In genomic region chr2:201964011-201964410, GRCh38 we compare ENCODE assay signal across 20 cellular contexts.
A peak's percentile ranks its signal among the peaks of the same experiment; 100 is the strongest.
DNase-seq lines count a peak whose midpoint lies in the region; ATAC-seq, FAIRE-seq and TF ChIP-seq lines count a peak whose summit lies in the region.
"Had no signal": no experiment of that assay in that cellular context is flagged by ENCODE, and none has a peak within 500 bp of the region (broad histone marks: within the 10 kb centered on the region; RNA-seq: fewer than 3 reads in every experiment).

No MANE protein-coding gene starts in this region.

- POLR2A ChIA-PET in activated CD4-positive, alpha-beta T cell treated with anti-CD3 and anti-CD28 coated beads for 36 hours (lab: Charles Lee) = no interaction called here
- POLR2A ChIA-PET in CD4-positive, alpha-beta memory T cell (lab: Charles Lee; ENCODE audit: partially characterized antibody) = no interaction called here

- no peak for TF ChIP-seq CTCF in neural crest cell (conservative IDR thresholded peaks at IDR 0.05)

- intact Hi-C loops in activated CD4-positive, alpha-beta T cell treated with anti-CD3 and anti-CD28 coated beads for 36 hours (cut with DNase I, micrococcal nuclease) = no loop called here
- intact Hi-C loops in activated CD4-positive, alpha-beta T cell treated with anti-CD3 and anti-CD28 coated beads, Interleukin-2, amount 10 ng/mL, durations not matched to agents 24 days and 14 days (cut with micrococcal nuclease) = no loop called here
- intact Hi-C loops in CD4-positive, alpha-beta memory T cell (cut with micrococcal nuclease) = no loop called here

- H3K9me3 ChIP-seq in CD4-positive, alpha-beta memory T cell (ENCODE audit: control insufficient read depth in 1 of 2, low read length in 2 of 2) = no peaks in the 10 kb centered on the region

- no peaks in the 10 kb centered on the region for H3K27me3 Mint-ChIP-seq in activated CD4-positive, alpha-beta T cell treated with anti-CD3 and anti-CD28 coated beads for 36 hours
- peaks cover 4% of the 10 kb centered on the region for H3K27me3 Mint-ChIP-seq in activated CD4-positive, alpha-beta T cell treated with anti-CD3 and anti-CD28 coated beads, Interleukin-2, amount 10 ng/mL, durations not matched to agents 24 days and 14 days
- peaks cover 1 to 2% of the 10 kb centered on the region in 2 donors for H3K27me3 Mint-ChIP-seq in CD4-positive, alpha-beta memory T cell
- H3K27me3 Mint-ChIP-seq in activated T-helper 17 cell treated with anti-CD3 and anti-CD28 coated beads, Interleukin-2, amount 50 U/mL, for 72 hours = no peaks in the 10 kb centered on the region
- H3K27me3 Mint-ChIP-seq in neural crest cell (ENCODE audit: low read depth) = no peaks in the 10 kb centered on the region

- no peaks in the 10 kb centered on the region for H3K27me3 ChIP-seq in CD4-positive, alpha-beta memory T cell (ENCODE audit: insufficient read depth, low read length)

- no peak overlapping the region for H3K27ac ChIP-seq in CD4-positive, alpha-beta memory T cell (ENCODE audit: low read depth, low read length)
- H3K27ac ChIP-seq: 22Rv1, C4-2B had no signal

- TF ChIP-seq POLR2A in GM12892 (IDR thresholded peaks at IDR 0.05; ENCODE audit: low read depth, low read length) = no peak

- CTCF ChIA-PET in activated CD4-positive, alpha-beta T cell treated with anti-CD3 and anti-CD28 coated beads for 36 hours (lab: Charles Lee) = no interaction called here
- CTCF ChIA-PET in CD4-positive, alpha-beta memory T cell (lab: Charles Lee; ENCODE audit: partially characterized antibody) = no interaction called here

- H3K4me3 ChIP-seq in CD4-positive, alpha-beta memory T cell (ENCODE audit: low read length in 2 of 2) = no peak overlapping the region

- peak overlapping the region; percentile 79 for H3K27ac Mint-ChIP-seq in activated CD4-positive, alpha-beta T cell treated with anti-CD3 and anti-CD28 coated beads for 36 hours
- no peak overlapping the region for H3K27ac Mint-ChIP-seq in activated CD4-positive, alpha-beta T cell treated with anti-CD3 and anti-CD28 coated beads, Interleukin-2, amount 10 ng/mL, durations not matched to agents 24 days and 14 days
- H3K27ac Mint-ChIP-seq in CD4-positive, alpha-beta memory T cell = peak overlapping the region in 5 of 7 donors; percentile 21 to 80 (median 50)
- H3K27ac Mint-ChIP-seq in activated T-helper 17 cell treated with anti-CD3 and anti-CD28 coated beads, Interleukin-2, amount 50 U/mL, for 72 hours = peak overlapping the region; percentile 63
- H3K27ac Mint-ChIP-seq in neural crest cell (ENCODE audit: unreplicated experiment) = peak overlapping the region; percentile 63

- H3K9me3 Mint-ChIP-seq in activated CD4-positive, alpha-beta T cell treated with anti-CD3 and anti-CD28 coated beads for 36 hours (ENCODE audit: low read depth) = no peaks in the 10 kb centered on the region
- H3K9me3 Mint-ChIP-seq in activated CD4-positive, alpha-beta T cell treated with anti-CD3 and anti-CD28 coated beads, Interleukin-2, amount 10 ng/mL, durations not matched to agents 24 days and 14 days = no peaks in the 10 kb centered on the region
- H3K9me3 Mint-ChIP-seq in CD4-positive, alpha-beta memory T cell = no peaks in the 10 kb centered on the region
- no peaks in the 10 kb centered on the region for H3K9me3 Mint-ChIP-seq in activated T-helper 17 cell treated with anti-CD3 and anti-CD28 coated beads, Interleukin-2, amount 50 U/mL, for 72 hours
- no peaks in the 10 kb centered on the region for H3K9me3 Mint-ChIP-seq in neural crest cell

- no peaks in the 10 kb centered on the region for H3K4me1 ChIP-seq in CD4-positive, alpha-beta memory T cell (ENCODE audit: insufficient read depth, low read length)

- H3K36me3 ChIP-seq in CD4-positive, alpha-beta memory T cell (ENCODE audit: insufficient read depth, low read length) = no peaks in the 10 kb centered on the region

- ATAC-seq in activated CD4-positive, alpha-beta T cell treated with anti-CD3 and anti-CD28 coated beads for 36 hours = no peak
- no peak for ATAC-seq in activated T-helper 17 cell treated with anti-CD3 and anti-CD28 coated beads, Interleukin-2, amount 50 U/mL, for 72 hours (replicated peaks)
- ATAC-seq: PC-3 had no signal

- FAIRE-seq in GM12892 (lab: Jason Lieb, UNC) = no peak
- FAIRE-seq: D721Med had no signal

- H3K36me3 Mint-ChIP-seq in activated CD4-positive, alpha-beta T cell treated with anti-CD3 and anti-CD28 coated beads for 36 hours (ENCODE audit: low read depth) = no peaks in the 10 kb centered on the region
- no peaks in the 10 kb centered on the region for H3K36me3 Mint-ChIP-seq in activated CD4-positive, alpha-beta T cell treated with anti-CD3 and anti-CD28 coated beads, Interleukin-2, amount 10 ng/mL, durations not matched to agents 24 days and 14 days (ENCODE audit: low read depth)
- no peaks in the 10 kb centered on the region for H3K36me3 Mint-ChIP-seq in CD4-positive, alpha-beta memory T cell
- no peaks in the 10 kb centered on the region for H3K36me3 Mint-ChIP-seq in activated T-helper 17 cell treated with anti-CD3 and anti-CD28 coated beads, Interleukin-2, amount 50 U/mL, for 72 hours (ENCODE audit: low read depth)
- H3K36me3 Mint-ChIP-seq in neural crest cell (ENCODE audit: low read depth) = no peaks in the 10 kb centered on the region

- no peak for DNase-seq in activated CD4-positive, alpha-beta T cell treated with anti-CD3 and anti-CD28 coated beads for 36 hours
- DNase-seq in activated CD4-positive, alpha-beta T cell treated with anti-CD3 and anti-CD28 coated beads, Interleukin-2, amount 10 ng/mL, durations not matched to agents 24 days and 14 days = no peak
- DNase-seq in CD4-positive, alpha-beta memory T cell = no peak
- no peak for DNase-seq in neural crest cell (ENCODE audit: low read depth, low spot score)
- DNase-seq in COLO829 (ENCODE audit: low spot score) = no peak
- no peak for DNase-seq in GM12892 (ENCODE audit: insufficient read length)
- DNase-seq in kidney glomerular epithelial cell (lab: John Stamatoyannopoulos, UW) = no peak
- DNase-seq: ACHN, DMS53, H7, Kasumi-1, NCI-H1048, NCI-H1417 treated with DMSO at 0.1 percent for 48 hours, NCI-H187, PC-3, SHP77 had no signal

- H3K4me3 Mint-ChIP-seq in activated CD4-positive, alpha-beta T cell treated with anti-CD3 and anti-CD28 coated beads for 36 hours = no peak overlapping the region
- H3K4me3 Mint-ChIP-seq in activated CD4-positive, alpha-beta T cell treated with anti-CD3 and anti-CD28 coated beads, Interleukin-2, amount 10 ng/mL, durations not matched to agents 24 days and 14 days = no peak overlapping the region
- H3K4me3 Mint-ChIP-seq in CD4-positive, alpha-beta memory T cell = no peak overlapping the region
- H3K4me3 Mint-ChIP-seq in activated T-helper 17 cell treated with anti-CD3 and anti-CD28 coated beads, Interleukin-2, amount 50 U/mL, for 72 hours = peak overlapping the region; percentile 48
- H3K4me3 Mint-ChIP-seq in neural crest cell = no peak overlapping the region

- H3K4me1 Mint-ChIP-seq in activated CD4-positive, alpha-beta T cell treated with anti-CD3 and anti-CD28 coated beads for 36 hours = no peaks in the 10 kb centered on the region
- no peaks in the 10 kb centered on the region for H3K4me1 Mint-ChIP-seq in activated CD4-positive, alpha-beta T cell treated with anti-CD3 and anti-CD28 coated beads, Interleukin-2, amount 10 ng/mL, durations not matched to agents 24 days and 14 days
- peaks cover 0 to 6% (median 4%) of the 10 kb centered on the region in 4 donors for H3K4me1 Mint-ChIP-seq in CD4-positive, alpha-beta memory T cell
- H3K4me1 Mint-ChIP-seq in activated T-helper 17 cell treated with anti-CD3 and anti-CD28 coated beads, Interleukin-2, amount 50 U/mL, for 72 hours = no peaks in the 10 kb centered on the region
- H3K4me1 Mint-ChIP-seq in neural crest cell = peaks cover 68% of the 10 kb centered on the region
